Comparison of ENCODE assay signal across 1 cellular context in the genomic region with DNA sequence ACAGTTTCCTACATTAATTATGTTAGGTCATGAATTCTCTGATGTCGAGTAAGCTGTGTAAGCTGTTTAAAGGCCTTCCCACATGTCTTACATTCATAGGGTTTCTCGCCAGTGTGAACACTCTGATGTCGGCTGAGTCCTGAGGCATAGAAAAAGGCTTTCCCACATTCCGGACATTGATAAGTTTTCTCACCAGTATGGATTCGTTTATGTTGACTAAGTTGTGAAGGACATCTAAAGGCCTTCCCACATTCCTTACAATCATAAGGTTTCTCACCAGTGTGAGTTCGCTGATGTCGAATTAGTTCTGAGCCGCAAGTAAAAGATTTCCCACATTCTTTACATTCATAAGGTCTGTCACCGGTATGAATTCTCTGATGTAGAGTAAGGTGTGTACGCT.
TF ChIP-seq lines count a peak whose summit lies in the region.

No MANE protein-coding gene starts in this region.

TF ChIP-seq in GM23338, 12 proteins besides CTCF, POLR2A, EP300 and RAD21 (continued from another document):
- TF ChIP-seq EZH2phosphoT487 (IDR thresholded peaks at IDR 0.05; ENCODE audit: unreplicated experiment): no peak
TF ChIP-seq in GM23338: peak in this region for 0.
